In the genomic region with DNA sequence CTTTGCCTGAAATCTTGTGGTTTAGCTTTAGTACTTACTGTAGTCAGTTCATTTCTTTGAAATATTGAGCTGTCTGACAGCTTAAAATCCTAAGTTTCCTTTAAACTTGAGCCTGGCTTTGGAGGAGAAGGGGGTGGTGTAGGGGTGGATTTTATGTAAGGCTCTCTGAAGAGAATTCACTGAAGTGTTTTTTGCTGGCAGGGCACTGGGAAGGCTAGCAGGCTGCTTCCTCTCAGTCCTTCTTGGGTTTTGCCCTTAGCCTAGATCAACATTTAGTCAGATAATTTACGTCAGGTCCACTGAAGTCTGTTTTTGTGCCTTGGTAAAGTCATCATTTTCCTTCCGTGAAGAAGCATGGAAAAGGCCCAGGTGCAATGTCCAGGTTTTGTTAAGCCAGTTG, we compare ENCODE assay signal across 1 cellular context.
TF ChIP-seq lines count a peak whose summit lies in the region.

No MANE protein-coding gene starts in this region.

TF ChIP-seq in SK-N-SH treated with all-trans-retinoic acid at 6 μM for 48 hours, 23 proteins besides CTCF, POLR2A, EP300 and RAD21 (continued from another document):
- TF ChIP-seq, protein P1, sequence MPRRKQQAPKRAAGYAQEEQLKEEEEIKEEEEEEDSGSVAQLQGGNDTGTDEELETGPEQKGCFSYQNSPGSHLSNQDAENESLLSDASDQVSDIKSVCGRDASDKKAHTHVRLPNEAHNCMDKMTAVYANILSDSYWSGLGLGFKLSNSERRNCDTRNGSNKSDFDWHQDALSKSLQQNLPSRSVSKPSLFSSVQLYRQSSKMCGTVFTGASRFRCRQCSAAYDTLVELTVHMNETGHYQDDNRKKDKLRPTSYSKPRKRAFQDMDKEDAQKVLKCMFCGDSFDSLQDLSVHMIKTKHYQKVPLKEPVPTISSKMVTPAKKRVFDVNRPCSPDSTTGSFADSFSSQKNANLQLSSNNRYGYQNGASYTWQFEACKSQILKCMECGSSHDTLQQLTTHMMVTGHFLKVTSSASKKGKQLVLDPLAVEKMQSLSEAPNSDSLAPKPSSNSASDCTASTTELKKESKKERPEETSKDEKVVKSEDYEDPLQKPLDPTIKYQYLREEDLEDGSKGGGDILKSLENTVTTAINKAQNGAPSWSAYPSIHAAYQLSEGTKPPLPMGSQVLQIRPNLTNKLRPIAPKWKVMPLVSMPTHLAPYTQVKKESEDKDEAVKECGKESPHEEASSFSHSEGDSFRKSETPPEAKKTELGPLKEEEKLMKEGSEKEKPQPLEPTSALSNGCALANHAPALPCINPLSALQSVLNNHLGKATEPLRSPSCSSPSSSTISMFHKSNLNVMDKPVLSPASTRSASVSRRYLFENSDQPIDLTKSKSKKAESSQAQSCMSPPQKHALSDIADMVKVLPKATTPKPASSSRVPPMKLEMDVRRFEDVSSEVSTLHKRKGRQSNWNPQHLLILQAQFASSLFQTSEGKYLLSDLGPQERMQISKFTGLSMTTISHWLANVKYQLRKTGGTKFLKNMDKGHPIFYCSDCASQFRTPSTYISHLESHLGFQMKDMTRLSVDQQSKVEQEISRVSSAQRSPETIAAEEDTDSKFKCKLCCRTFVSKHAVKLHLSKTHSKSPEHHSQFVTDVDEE (CRISPR knock-in tag; IDR thresholded peaks at IDR 0.05): no peak
- TF ChIP-seq ARNTL (CRISPR knock-in tag; IDR thresholded peaks at IDR 0.05; ENCODE audit: borderline replicate concordance, low read depth) (no peak), ZNF70 (CRISPR knock-in tag; IDR thresholded peaks at IDR 0.05) (no peak), ZNF565 (CRISPR knock-in tag; conservative IDR thresholded peaks at IDR 0.05; ENCODE audit: low read depth) (no peak), ZFP3 (CRISPR knock-in tag; IDR thresholded peaks at IDR 0.05) (no peak), ESRRG (CRISPR knock-in tag; IDR thresholded peaks at IDR 0.05) (no peak), CSDC2 (CRISPR knock-in tag; IDR thresholded peaks at IDR 0.05) (no peak), RARB (CRISPR knock-in tag; IDR thresholded peaks at IDR 0.05) (no peak)
- TF ChIP-seq, protein P2, sequence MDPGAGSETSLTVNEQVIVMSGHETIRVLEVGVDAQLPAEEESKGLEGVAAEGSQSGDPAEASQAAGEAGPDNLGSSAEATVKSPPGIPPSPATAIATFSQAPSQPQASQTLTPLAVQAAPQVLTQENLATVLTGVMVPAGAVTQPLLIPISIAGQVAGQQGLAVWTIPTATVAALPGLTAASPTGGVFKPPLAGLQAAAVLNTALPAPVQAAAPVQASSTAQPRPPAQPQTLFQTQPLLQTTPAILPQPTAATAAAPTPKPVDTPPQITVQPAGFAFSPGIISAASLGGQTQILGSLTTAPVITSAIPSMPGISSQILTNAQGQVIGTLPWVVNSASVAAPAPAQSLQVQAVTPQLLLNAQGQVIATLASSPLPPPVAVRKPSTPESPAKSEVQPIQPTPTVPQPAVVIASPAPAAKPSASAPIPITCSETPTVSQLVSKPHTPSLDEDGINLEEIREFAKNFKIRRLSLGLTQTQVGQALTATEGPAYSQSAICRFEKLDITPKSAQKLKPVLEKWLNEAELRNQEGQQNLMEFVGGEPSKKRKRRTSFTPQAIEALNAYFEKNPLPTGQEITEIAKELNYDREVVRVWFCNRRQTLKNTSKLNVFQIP (CRISPR knock-in tag; IDR thresholded peaks at IDR 0.05; ENCODE audit: borderline replicate concordance, low read depth): no peak
- TF ChIP-seq, protein P3, sequence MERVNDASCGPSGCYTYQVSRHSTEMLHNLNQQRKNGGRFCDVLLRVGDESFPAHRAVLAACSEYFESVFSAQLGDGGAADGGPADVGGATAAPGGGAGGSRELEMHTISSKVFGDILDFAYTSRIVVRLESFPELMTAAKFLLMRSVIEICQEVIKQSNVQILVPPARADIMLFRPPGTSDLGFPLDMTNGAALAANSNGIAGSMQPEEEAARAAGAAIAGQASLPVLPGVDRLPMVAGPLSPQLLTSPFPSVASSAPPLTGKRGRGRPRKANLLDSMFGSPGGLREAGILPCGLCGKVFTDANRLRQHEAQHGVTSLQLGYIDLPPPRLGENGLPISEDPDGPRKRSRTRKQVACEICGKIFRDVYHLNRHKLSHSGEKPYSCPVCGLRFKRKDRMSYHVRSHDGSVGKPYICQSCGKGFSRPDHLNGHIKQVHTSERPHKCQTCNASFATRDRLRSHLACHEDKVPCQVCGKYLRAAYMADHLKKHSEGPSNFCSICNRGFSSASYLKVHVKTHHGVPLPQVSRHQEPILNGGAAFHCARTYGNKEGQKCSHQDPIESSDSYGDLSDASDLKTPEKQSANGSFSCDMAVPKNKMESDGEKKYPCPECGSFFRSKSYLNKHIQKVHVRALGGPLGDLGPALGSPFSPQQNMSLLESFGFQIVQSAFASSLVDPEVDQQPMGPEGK (CRISPR knock-in tag; IDR thresholded peaks at IDR 0.05; ENCODE audit: borderline replicate concordance): no peak
